In the genomic region with DNA sequence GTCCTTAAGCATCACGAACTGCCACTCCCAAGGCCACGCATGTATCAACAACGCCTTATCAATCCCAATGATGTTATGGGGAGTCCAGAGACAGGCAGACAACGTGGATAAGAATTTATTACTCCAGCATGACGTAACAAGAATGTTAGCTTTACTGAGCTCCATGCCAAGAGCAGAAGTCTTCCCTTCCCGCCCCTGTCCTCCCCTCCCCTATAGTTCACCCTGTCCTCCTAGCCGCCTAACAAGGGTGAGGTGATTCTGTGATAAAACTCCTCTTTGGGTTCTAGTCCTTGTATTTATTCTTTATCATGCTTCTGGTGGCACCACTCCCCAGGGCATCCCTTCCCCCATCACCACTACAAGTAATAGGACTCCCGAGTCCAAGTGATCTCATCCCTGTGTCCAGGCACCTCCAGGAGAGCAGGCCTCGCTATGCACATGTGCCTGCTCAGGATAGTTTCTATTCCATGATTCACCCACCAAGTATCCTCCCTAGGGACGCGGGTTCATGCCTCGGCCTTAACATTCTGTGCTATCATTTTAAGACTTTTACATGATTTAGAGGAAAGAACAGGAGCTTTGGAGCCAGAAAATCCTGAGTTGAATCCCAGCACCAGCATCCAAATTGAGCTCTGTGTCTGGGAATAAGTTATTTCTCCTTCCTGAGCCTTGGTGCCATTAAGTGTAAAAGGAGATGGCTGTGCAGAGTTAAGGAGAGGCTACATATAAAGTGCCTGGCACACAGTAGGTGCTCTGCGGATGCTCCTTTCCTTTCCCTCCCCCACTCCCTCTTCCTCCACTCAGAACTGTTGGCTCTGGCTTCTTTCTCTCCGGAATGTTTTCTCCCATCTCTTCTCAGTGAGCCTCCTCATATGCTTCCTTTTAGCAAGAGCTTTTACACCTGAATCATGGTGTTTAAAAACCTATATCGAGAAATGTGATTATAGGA, we compare ENCODE assay signal across 1 cellular context.
TF ChIP-seq lines count a peak whose summit lies in the region.

No MANE protein-coding gene starts in this region.

TF ChIP-seq in SK-N-SH, 30 proteins besides CTCF, POLR2A, EP300 and RAD21 (continued from another document):
- TF ChIP-seq, protein P1, sequence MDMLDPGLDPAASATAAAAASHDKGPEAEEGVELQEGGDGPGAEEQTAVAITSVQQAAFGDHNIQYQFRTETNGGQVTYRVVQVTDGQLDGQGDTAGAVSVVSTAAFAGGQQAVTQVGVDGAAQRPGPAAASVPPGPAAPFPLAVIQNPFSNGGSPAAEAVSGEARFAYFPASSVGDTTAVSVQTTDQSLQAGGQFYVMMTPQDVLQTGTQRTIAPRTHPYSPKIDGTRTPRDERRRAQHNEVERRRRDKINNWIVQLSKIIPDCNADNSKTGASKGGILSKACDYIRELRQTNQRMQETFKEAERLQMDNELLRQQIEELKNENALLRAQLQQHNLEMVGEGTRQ (IDR thresholded peaks at IDR 0.05; ENCODE audit: borderline replicate concordance, low read depth, low read length): no peak
- TF ChIP-seq, protein P2, sequence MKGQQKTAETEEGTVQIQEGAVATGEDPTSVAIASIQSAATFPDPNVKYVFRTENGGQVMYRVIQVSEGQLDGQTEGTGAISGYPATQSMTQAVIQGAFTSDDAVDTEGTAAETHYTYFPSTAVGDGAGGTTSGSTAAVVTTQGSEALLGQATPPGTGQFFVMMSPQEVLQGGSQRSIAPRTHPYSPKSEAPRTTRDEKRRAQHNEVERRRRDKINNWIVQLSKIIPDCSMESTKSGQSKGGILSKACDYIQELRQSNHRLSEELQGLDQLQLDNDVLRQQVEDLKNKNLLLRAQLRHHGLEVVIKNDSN (IDR thresholded peaks at IDR 0.05; ENCODE audit: borderline replicate concordance, low read depth): no peak; the same call in 1 of the 2 replicates
- TF ChIP-seq MXI1 (IDR thresholded peaks at IDR 0.05; ENCODE audit: low read depth, low read length) (no peak), EZH2phosphoT487 (IDR thresholded peaks at IDR 0.05; ENCODE audit: borderline replicate concordance, low read depth) (no peak), RXRA (IDR thresholded peaks at IDR 0.05; ENCODE audit: borderline replicate concordance, low read depth) (peak; percentile 89), GABPA (IDR thresholded peaks at IDR 0.05; ENCODE audit: low read depth) (no peak), YY1 (IDR thresholded peaks at IDR 0.05; ENCODE audit: low read depth) (0 out of 2 replicates have a peak, but pooled peaks have one; percentile 13), SIN3A (IDR thresholded peaks at IDR 0.05; ENCODE audit: borderline replicate concordance, low read depth, low read length) (peak; percentile 71; the same call in 1 of the 2 replicates), NRF1 (IDR thresholded peaks at IDR 0.05; ENCODE audit: low read depth, low read length) (no peak), GATA2 (CRISPR knock-in tag; IDR thresholded peaks at IDR 0.05) (no peak), ELF1 (IDR thresholded peaks at IDR 0.05) (no peak; the same call in 1 of the 2 replicates), NFIC (IDR thresholded peaks at IDR 0.05; ENCODE audit: borderline replicate concordance) (peak; percentile 67), JUND (IDR thresholded peaks at IDR 0.05) (peak; percentile 96), FOXJ3 (CRISPR knock-in tag; IDR thresholded peaks at IDR 0.05) (no peak), TEAD4 (IDR thresholded peaks at IDR 0.05; ENCODE audit: borderline replicate concordance, insufficient read depth) (peak; percentile 88), RFX5 (IDR thresholded peaks at IDR 0.05; ENCODE audit: low read length) (no peak)
- TF ChIP-seq, protein P3, sequence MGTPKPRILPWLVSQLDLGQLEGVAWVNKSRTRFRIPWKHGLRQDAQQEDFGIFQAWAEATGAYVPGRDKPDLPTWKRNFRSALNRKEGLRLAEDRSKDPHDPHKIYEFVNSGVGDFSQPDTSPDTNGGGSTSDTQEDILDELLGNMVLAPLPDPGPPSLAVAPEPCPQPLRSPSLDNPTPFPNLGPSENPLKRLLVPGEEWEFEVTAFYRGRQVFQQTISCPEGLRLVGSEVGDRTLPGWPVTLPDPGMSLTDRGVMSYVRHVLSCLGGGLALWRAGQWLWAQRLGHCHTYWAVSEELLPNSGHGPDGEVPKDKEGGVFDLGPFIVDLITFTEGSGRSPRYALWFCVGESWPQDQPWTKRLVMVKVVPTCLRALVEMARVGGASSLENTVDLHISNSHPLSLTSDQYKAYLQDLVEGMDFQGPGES (IDR thresholded peaks at IDR 0.05; ENCODE audit: low read depth, low read length): no peak
- TF ChIP-seq, protein P4, sequence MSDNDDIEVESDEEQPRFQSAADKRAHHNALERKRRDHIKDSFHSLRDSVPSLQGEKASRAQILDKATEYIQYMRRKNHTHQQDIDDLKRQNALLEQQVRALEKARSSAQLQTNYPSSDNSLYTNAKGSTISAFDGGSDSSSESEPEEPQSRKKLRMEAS (IDR thresholded peaks at IDR 0.05; ENCODE audit: low read depth): peak; percentile 99
- TF ChIP-seq, protein P5, sequence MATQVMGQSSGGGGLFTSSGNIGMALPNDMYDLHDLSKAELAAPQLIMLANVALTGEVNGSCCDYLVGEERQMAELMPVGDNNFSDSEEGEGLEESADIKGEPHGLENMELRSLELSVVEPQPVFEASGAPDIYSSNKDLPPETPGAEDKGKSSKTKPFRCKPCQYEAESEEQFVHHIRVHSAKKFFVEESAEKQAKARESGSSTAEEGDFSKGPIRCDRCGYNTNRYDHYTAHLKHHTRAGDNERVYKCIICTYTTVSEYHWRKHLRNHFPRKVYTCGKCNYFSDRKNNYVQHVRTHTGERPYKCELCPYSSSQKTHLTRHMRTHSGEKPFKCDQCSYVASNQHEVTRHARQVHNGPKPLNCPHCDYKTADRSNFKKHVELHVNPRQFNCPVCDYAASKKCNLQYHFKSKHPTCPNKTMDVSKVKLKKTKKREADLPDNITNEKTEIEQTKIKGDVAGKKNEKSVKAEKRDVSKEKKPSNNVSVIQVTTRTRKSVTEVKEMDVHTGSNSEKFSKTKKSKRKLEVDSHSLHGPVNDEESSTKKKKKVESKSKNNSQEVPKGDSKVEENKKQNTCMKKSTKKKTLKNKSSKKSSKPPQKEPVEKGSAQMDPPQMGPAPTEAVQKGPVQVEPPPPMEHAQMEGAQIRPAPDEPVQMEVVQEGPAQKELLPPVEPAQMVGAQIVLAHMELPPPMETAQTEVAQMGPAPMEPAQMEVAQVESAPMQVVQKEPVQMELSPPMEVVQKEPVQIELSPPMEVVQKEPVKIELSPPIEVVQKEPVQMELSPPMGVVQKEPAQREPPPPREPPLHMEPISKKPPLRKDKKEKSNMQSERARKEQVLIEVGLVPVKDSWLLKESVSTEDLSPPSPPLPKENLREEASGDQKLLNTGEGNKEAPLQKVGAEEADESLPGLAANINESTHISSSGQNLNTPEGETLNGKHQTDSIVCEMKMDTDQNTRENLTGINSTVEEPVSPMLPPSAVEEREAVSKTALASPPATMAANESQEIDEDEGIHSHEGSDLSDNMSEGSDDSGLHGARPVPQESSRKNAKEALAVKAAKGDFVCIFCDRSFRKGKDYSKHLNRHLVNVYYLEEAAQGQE (IDR thresholded peaks at IDR 0.05; ENCODE audit: low read depth, low read length): peak; percentile 64; the same call in 1 of the 2 replicates
